Comparison of ENCODE assay signal across 26 cellular contexts in genomic region chr20:49446080-49446479, GRCh38. TPM values are rescaled to one million over a fixed set of nuclear protein-coding genes. Genes with fewer than 3 reads are reported as not detected.
A peak's percentile ranks its signal among the peaks of the same experiment; 100 is the strongest.
DNase-seq lines count a peak whose midpoint lies in the region; ATAC-seq, FAIRE-seq and TF ChIP-seq lines count a peak whose summit lies in the region.
"Had no signal": no experiment of that assay in that cellular context is flagged by ENCODE, and none has a peak within 500 bp of the region (broad histone marks: within the 10 kb centered on the region; RNA-seq: fewer than 3 reads in every experiment).

No MANE protein-coding gene starts in this region.

- H3K4me1 ChIP-seq in H1 (replicated peaks in 1 of 4; ENCODE audit: control insufficient read depth in 3 of 4, insufficient read depth in 4 of 4, low read length in 3 of 4) (peaks cover 14 to 29% (median 17%) of the 10 kb centered on the region in 4 experiments), neuronal stem cell (ENCODE audit: control insufficient read depth in 2 of 2, insufficient read depth in 1 of 2, low read depth in 1 of 2, low read length in 2 of 2) (peaks cover 17 to 21% of the 10 kb centered on the region in 2 donors), tibial nerve (peaks cover 0 to 41% (median 9%) of the 10 kb centered on the region in 4 donors), upper lobe of right lung (peaks cover 10% of the 10 kb centered on the region)
- no peaks in the 10 kb centered on the region for H3K4me1 ChIP-seq in CD4-positive, alpha-beta memory T cell (ENCODE audit: insufficient read depth, low read length)
- H3K4me1 ChIP-seq: pancreas had no signal

- H2AK5ac ChIP-seq in H1 (ENCODE audit: low read depth, low read length) (peak overlapping the region; percentile 56; the same call in 1 of the 2 replicates), neuronal stem cell (ENCODE audit: low read depth, low read length) (no peak overlapping the region)

- TF ChIP-seq CTCF in H1 (IDR thresholded peaks at IDR 0.05; ENCODE audit: control extremely low read depth in 1 of 3, insufficient read depth in 1 of 3, low read depth in 1 of 3, low read length in 3 of 3), result no peak
- TF ChIP-seq CTCF in tibial nerve (IDR thresholded peaks at IDR 0.05), result no peak
- no peak for TF ChIP-seq CTCF in upper lobe of right lung (IDR thresholded peaks at IDR 0.05)

- CTCF ChIA-PET in H1 (lab: Charles Lee; ENCODE audit: partially characterized antibody), result interaction anchor here (0.9 to 5.4 kb wide), 9 partner anchors 10 to 100 kb away, joined by 3 to 19 read pairs (median 6); partner anchors contain the start of gene KCNB1
- CTCF ChIA-PET in CD4-positive, alpha-beta memory T cell (lab: Charles Lee; ENCODE audit: partially characterized antibody), result no interaction called here

- WGBS in H1 (ENCODE audit: extremely low coverage in 1 of 2, insufficient coverage in 1 of 2, insufficient read length in 1 of 2, insufficient replicate concordance in 2 of 2, low coverage in 1 of 2, low lambda C conversion rate in 2 of 2, missing lambda C conversion rate in 1 of 2), 2 experiments, result 92% methylated on average over 3 of the region's 3 CpGs; no CpG with 5 or more reads in 1 of the 2 experiments
- no CpG with 5 or more reads among the region's 3 CpGs for WGBS in neuronal stem cell (ENCODE audit: extremely low coverage in 2 of 2, insufficient read length in 2 of 2, insufficient replicate concordance in 1 of 2), 2 donors
- WGBS in tibial nerve, 2 donors, result 87 to 94% methylated on average over 3 of the region's 3 CpGs

- H3K79me2 ChIP-seq in H1 (ENCODE audit: control insufficient read depth in 1 of 2, insufficient read depth in 2 of 2, low read length in 2 of 2), result no peaks in the 10 kb centered on the region

- H3K36me3 ChIP-seq in H1 (ENCODE audit: control insufficient read depth in 2 of 4, insufficient read depth in 4 of 4, low read length in 3 of 4) (no peaks in the 10 kb centered on the region), neuronal stem cell (replicated peaks in 1 of 2; ENCODE audit: control insufficient read depth in 2 of 2, insufficient read depth in 2 of 2, low read length in 2 of 2) (no peaks in the 10 kb centered on the region), tibial nerve (no peaks in the 10 kb centered on the region), upper lobe of right lung (no peaks in the 10 kb centered on the region)
- no peaks in the 10 kb centered on the region for H3K36me3 ChIP-seq in CD4-positive, alpha-beta memory T cell (ENCODE audit: insufficient read depth, low read length)
- H3K36me3 ChIP-seq: pancreas, SJCRH30, suprapubic skin had no signal

- H2BK12ac ChIP-seq in H1 (ENCODE audit: low read depth, low read length), result peak overlapping the region; percentile 55; the same call in 1 of the 2 replicates
- no peak overlapping the region for H2BK12ac ChIP-seq in neuronal stem cell (ENCODE audit: low read length)

- H3K27ac ChIP-seq in H1 (ENCODE audit: low read depth, low read length) (no peak overlapping the region), neuronal stem cell (replicated peaks; ENCODE audit: low read length) (no peak overlapping the region), tibial nerve (peak overlapping the region; percentile 5 to 80 (median 53)), upper lobe of right lung (no peak overlapping the region)
- no peak overlapping the region for H3K27ac ChIP-seq in CD4-positive, alpha-beta memory T cell (ENCODE audit: low read depth, low read length)
- H3K27ac ChIP-seq: pancreas, SJCRH30 had no signal

- no peaks in the 10 kb centered on the region; the same call in 1 of the 2 replicates for H3K23me2 ChIP-seq in H1 (ENCODE audit: low read depth, low read length)

- no peak for TF ChIP-seq RAD21 in H1 (IDR thresholded peaks at IDR 0.05 in 1 of 2, conservative IDR thresholded peaks at IDR 0.05 in 1 of 2; ENCODE audit: low read depth in 2 of 2, low read length in 2 of 2)

- H2BK5ac ChIP-seq in H1 (ENCODE audit: low read depth, low read length) (no peak overlapping the region), neuronal stem cell (ENCODE audit: low read length) (no peak overlapping the region)

- H3K4ac ChIP-seq in H1 (replicated peaks; ENCODE audit: insufficient read length, low read depth, low read length) (no peak overlapping the region), neuronal stem cell (ENCODE audit: low read length) (no peak overlapping the region)

- H2AFZ ChIP-seq in H1 (ENCODE audit: low read length) (no peak overlapping the region), neuronal stem cell (ENCODE audit: low read length) (no peak overlapping the region)

- H3K18ac ChIP-seq in H1 (ENCODE audit: extremely low read depth, low read length) (no peak overlapping the region), neuronal stem cell (ENCODE audit: low read length) (no peak overlapping the region)

- H4K20me1 ChIP-seq in H1 (replicated peaks in 1 of 2; ENCODE audit: control insufficient read depth in 1 of 2, insufficient read depth in 2 of 2, low read length in 2 of 2), result no peaks in the 10 kb centered on the region

- H3K14ac ChIP-seq in H1 (ENCODE audit: insufficient read length) (no peak overlapping the region), neuronal stem cell (ENCODE audit: low read length) (no peak overlapping the region)

- no peak for TF ChIP-seq EP300 in H1 (IDR thresholded peaks at IDR 0.05; ENCODE audit: borderline replicate concordance in 1 of 2, low read depth in 2 of 2, low read length in 2 of 2)
- TF ChIP-seq EP300 in tibial nerve (IDR thresholded peaks at IDR 0.05), result no peak

- H2BK120ac ChIP-seq in H1 (replicated peaks; ENCODE audit: low read depth, low read length), result no peak overlapping the region
- H2BK120ac ChIP-seq in neuronal stem cell (ENCODE audit: low read depth, low read length), result no peak overlapping the region

- no peak for DNase-seq in activated naive CD8-positive, alpha-beta T cell treated with anti-CD3 and anti-CD28 coated beads, Interleukin-2, amount 50 U/mL, for 24 hours
- no peak for DNase-seq in activated naive CD8-positive, alpha-beta T cell treated with anti-CD3 and anti-CD28 coated beads for 36 hours
- DNase-seq in H1 (ENCODE audit: low read depth in 1 of 2, low spot score in 2 of 2) (no peak), neuronal stem cell (ENCODE audit: low spot score) (no peak), tibial nerve (ENCODE audit: low spot score in 2 of 2) (no peak), upper lobe of right lung (no peak)
- DNase-seq in CD4-positive, alpha-beta memory T cell, result no peak
- DNase-seq: 8988T; activated CD4-positive, alpha-beta T cell treated with anti-CD3 and anti-CD28 coated beads for 36 hours; activated CD8-positive, alpha-beta memory T cell treated with anti-CD3 and anti-CD28 coated beads for 24 hours; activated naive CD4-positive, alpha-beta T cell; activated T-cell treated with anti-CD3 and anti-CD28 coated beads, Interleukin-2, amount 50 U/mL, for 4 hours; AML-193; amniotic stem cell; central memory CD4-positive, alpha-beta T cell; effector memory CD4-positive, alpha-beta T cell; GF-D8; naive thymus-derived CD8-positive, alpha-beta T cell; NCI-H1092 treated with DMSO at 0.1 percent for 48 hours; NCI-H2029 treated with DMSO at 0.1 percent for 48 hours; T-cell had no signal

- TF ChIP-seq POLR2A in H1 (IDR thresholded peaks at IDR 0.05; ENCODE audit: control extremely low read depth in 1 of 2, low read depth in 2 of 2, low read length in 2 of 2) (no peak), tibial nerve (IDR thresholded peaks at IDR 0.05) (no peak)

- H3K4me3 ChIP-seq in H1 (ENCODE audit: extremely low read depth in 1 of 4, insufficient read depth in 2 of 4, low read depth in 3 of 4, low read length in 4 of 4) (no peak overlapping the region), neuronal stem cell (ENCODE audit: low read length in 2 of 2) (no peak overlapping the region), tibial nerve (no peak overlapping the region), upper lobe of right lung (no peak overlapping the region)
- no peak overlapping the region for H3K4me3 ChIP-seq in CD4-positive, alpha-beta memory T cell (ENCODE audit: low read length in 2 of 2)
- H3K4me3 ChIP-seq: pancreas, SJCRH30, suprapubic skin had no signal

- H3K79me1 ChIP-seq in H1 (ENCODE audit: low read depth, low read length), result no peaks in the 10 kb centered on the region
- H3K79me1 ChIP-seq in neuronal stem cell (ENCODE audit: low read depth, low read length), result no peaks in the 10 kb centered on the region

- H2BK20ac ChIP-seq in H1 (ENCODE audit: low read length), result no peak overlapping the region

- H4K91ac ChIP-seq in H1 (replicated peaks; ENCODE audit: insufficient read length, low read length), result no peak overlapping the region
- H4K91ac ChIP-seq in neuronal stem cell (ENCODE audit: low read depth, low read length, poor library complexity), result no peak overlapping the region

- FAIRE-seq in H1 (lab: Jason Lieb, UNC), result no peak
- FAIRE-seq: pancreas had no signal

- no peak overlapping the region for H4K5ac ChIP-seq in H1 (ENCODE audit: insufficient read length, low read depth, low read length)

- H3K9me3 Mint-ChIP-seq in activated naive CD8-positive, alpha-beta T cell treated with anti-CD3 and anti-CD28 coated beads, Interleukin-2, amount 50 U/mL, for 24 hours, result no peaks in the 10 kb centered on the region
- H3K9me3 Mint-ChIP-seq in activated naive CD8-positive, alpha-beta T cell treated with anti-CD3 and anti-CD28 coated beads for 36 hours, result no peaks in the 10 kb centered on the region
- H3K9me3 Mint-ChIP-seq in CD4-positive, alpha-beta memory T cell, result no peaks in the 10 kb centered on the region
- H3K9me3 Mint-ChIP-seq: activated T-cell treated with anti-CD3 and anti-CD28 coated beads, Interleukin-2, amount 50 U/mL, for 4 hours; naive thymus-derived CD8-positive, alpha-beta T cell; T-cell had no signal

- H4K8ac ChIP-seq in H1 (ENCODE audit: extremely low read depth, insufficient read depth, low read length) (no peak overlapping the region), neuronal stem cell (ENCODE audit: low read depth, low read length) (no peak overlapping the region)

- H3K9ac ChIP-seq in H1 (replicated peaks in 1 of 4; ENCODE audit: extremely low read depth in 1 of 4, low read depth in 3 of 4, low read length in 3 of 4) (no peak overlapping the region; a peak in 1 of 7 replicates), neuronal stem cell (ENCODE audit: low read depth, low read length, poor library complexity) (peak overlapping the region; percentile 16)

- H3K23ac ChIP-seq in H1 (ENCODE audit: insufficient read length), result no peak overlapping the region
- no peak overlapping the region for H3K23ac ChIP-seq in neuronal stem cell (ENCODE audit: low read depth, low read length, poor library complexity)

- no peaks in the 10 kb centered on the region for H3K36me3 Mint-ChIP-seq in activated naive CD8-positive, alpha-beta T cell treated with anti-CD3 and anti-CD28 coated beads, Interleukin-2, amount 50 U/mL, for 24 hours (ENCODE audit: low read depth)
- H3K36me3 Mint-ChIP-seq in activated naive CD8-positive, alpha-beta T cell treated with anti-CD3 and anti-CD28 coated beads for 36 hours, result no peaks in the 10 kb centered on the region
- no peaks in the 10 kb centered on the region for H3K36me3 Mint-ChIP-seq in CD4-positive, alpha-beta memory T cell
- H3K36me3 Mint-ChIP-seq: naive thymus-derived CD8-positive, alpha-beta T cell; T-cell had no signal

- POLR2A ChIA-PET in H1 (lab: Charles Lee; ENCODE audit: partially characterized antibody), result interaction anchor here (0.8 to 1.0 kb wide), 2 partner anchors 13 to 96 kb away, joined by 3 read pairs; no protein-coding TSS in a partner anchor
- POLR2A ChIA-PET in CD4-positive, alpha-beta memory T cell (lab: Charles Lee; ENCODE audit: partially characterized antibody), result no interaction called here

- H3K9me3 ChIP-seq in H1 (ENCODE audit: insufficient read depth in 2 of 2, low read depth in 1 of 2, low read length in 1 of 2) (no peaks in the 10 kb centered on the region), neuronal stem cell (replicated peaks in 1 of 2; ENCODE audit: control insufficient read depth in 2 of 2, insufficient read depth in 1 of 2, low read depth in 1 of 2, low read length in 2 of 2) (no peaks in the 10 kb centered on the region), tibial nerve (no peaks in the 10 kb centered on the region), upper lobe of right lung (no peaks in the 10 kb centered on the region)
- no peaks in the 10 kb centered on the region for H3K9me3 ChIP-seq in CD4-positive, alpha-beta memory T cell (ENCODE audit: control insufficient read depth in 1 of 2, low read length in 2 of 2)
- H3K9me3 ChIP-seq: pancreas, SJCRH30, suprapubic skin had no signal

- H3K56ac ChIP-seq in H1 (replicated peaks; ENCODE audit: insufficient read length, low read depth, low read length), result no peak overlapping the region

- H3K4me2 ChIP-seq in H1 (ENCODE audit: insufficient read depth in 1 of 2, low read depth in 2 of 2, low read length in 2 of 2), result no peak overlapping the region
- no peak overlapping the region for H3K4me2 ChIP-seq in neuronal stem cell (ENCODE audit: insufficient read depth, low read length, poor library complexity, severe bottlenecking)

- no peaks in the 10 kb centered on the region for H3K4me1 Mint-ChIP-seq in activated naive CD8-positive, alpha-beta T cell treated with anti-CD3 and anti-CD28 coated beads, Interleukin-2, amount 50 U/mL, for 24 hours
- no peaks in the 10 kb centered on the region for H3K4me1 Mint-ChIP-seq in activated naive CD8-positive, alpha-beta T cell treated with anti-CD3 and anti-CD28 coated beads for 36 hours
- H3K4me1 Mint-ChIP-seq in CD4-positive, alpha-beta memory T cell, result no peaks in the 10 kb centered on the region
- H3K4me1 Mint-ChIP-seq: activated CD4-positive, alpha-beta T cell treated with anti-CD3 and anti-CD28 coated beads for 36 hours; T-cell had no signal

- intact Hi-C loops in CD4-positive, alpha-beta memory T cell (cut with micrococcal nuclease), result no loop called here
- intact Hi-C loops in upper lobe of right lung (cut with DNase I), result no loop called here

- H3K27me3 ChIP-seq in H1 (replicated peaks in 1 of 4; ENCODE audit: control insufficient read depth in 3 of 4, extremely low read depth in 1 of 4, insufficient read depth in 3 of 4, low read length in 3 of 4), result no peaks in the 10 kb centered on the region; a peak in 1 of 7 replicates
- H3K27me3 ChIP-seq in neuronal stem cell (ENCODE audit: control insufficient read depth in 3 of 3, insufficient read depth in 3 of 3, low read depth in 1 of 3, low read length in 3 of 3), result no peaks in the 10 kb centered on the region
- H3K27me3 ChIP-seq in tibial nerve, result no peaks in the 10 kb centered on the region
- H3K27me3 ChIP-seq in CD4-positive, alpha-beta memory T cell (ENCODE audit: insufficient read depth, low read length), result no peaks in the 10 kb centered on the region
- peaks cover 9% of the 10 kb centered on the region for H3K27me3 ChIP-seq in upper lobe of right lung
- H3K27me3 ChIP-seq: pancreas, SJCRH30 had no signal

- peak overlapping the region; percentile 46; the same call in 1 of the 2 replicates for H2BK15ac ChIP-seq in H1 (ENCODE audit: low read length)
- H2BK15ac ChIP-seq in neuronal stem cell (ENCODE audit: low read length), result no peak overlapping the region

- H3K27ac Mint-ChIP-seq in activated naive CD8-positive, alpha-beta T cell treated with anti-CD3 and anti-CD28 coated beads, Interleukin-2, amount 50 U/mL, for 24 hours, result no peak overlapping the region
- no peak overlapping the region for H3K27ac Mint-ChIP-seq in activated naive CD8-positive, alpha-beta T cell treated with anti-CD3 and anti-CD28 coated beads for 36 hours
- H3K27ac Mint-ChIP-seq in CD4-positive, alpha-beta memory T cell, result no peak overlapping the region
- H3K27ac Mint-ChIP-seq: activated CD4-positive, alpha-beta T cell treated with anti-CD3 and anti-CD28 coated beads for 36 hours; naive thymus-derived CD8-positive, alpha-beta T cell; T-cell had no signal

- peaks cover 13% of the 10 kb centered on the region for H3K27me3 Mint-ChIP-seq in activated naive CD8-positive, alpha-beta T cell treated with anti-CD3 and anti-CD28 coated beads, Interleukin-2, amount 50 U/mL, for 24 hours
- peaks cover 17% of the 10 kb centered on the region for H3K27me3 Mint-ChIP-seq in activated naive CD8-positive, alpha-beta T cell treated with anti-CD3 and anti-CD28 coated beads for 36 hours
- peaks cover 25 to 30% of the 10 kb centered on the region in 2 donors for H3K27me3 Mint-ChIP-seq in CD4-positive, alpha-beta memory T cell

- H3K4me3 Mint-ChIP-seq in activated naive CD8-positive, alpha-beta T cell treated with anti-CD3 and anti-CD28 coated beads, Interleukin-2, amount 50 U/mL, for 24 hours, result no peak overlapping the region
- no peak overlapping the region for H3K4me3 Mint-ChIP-seq in activated naive CD8-positive, alpha-beta T cell treated with anti-CD3 and anti-CD28 coated beads for 36 hours
- no peak overlapping the region for H3K4me3 Mint-ChIP-seq in CD4-positive, alpha-beta memory T cell
- H3K4me3 Mint-ChIP-seq: activated CD4-positive, alpha-beta T cell treated with anti-CD3 and anti-CD28 coated beads for 36 hours; activated T-cell treated with anti-CD3 and anti-CD28 coated beads, Interleukin-2, amount 50 U/mL, for 4 hours; naive thymus-derived CD8-positive, alpha-beta T cell; T-cell had no signal

- peak; percentile 24 for ATAC-seq in activated naive CD8-positive, alpha-beta T cell treated with anti-CD3 and anti-CD28 coated beads, Interleukin-2, amount 50 U/mL, for 24 hours
- ATAC-seq in upper lobe of right lung (no peak), GM21619 (IDR thresholded peaks at IDR 0.05; ENCODE audit: unreplicated experiment) (no peak)
- ATAC-seq: activated CD4-positive, alpha-beta T cell treated with anti-CD3 and anti-CD28 coated beads for 36 hours; activated T-cell treated with anti-CD3 and anti-CD28 coated beads, Interleukin-2, amount 50 U/mL, for 4 hours; naive thymus-derived CD8-positive, alpha-beta T cell; T-cell had no signal

RNA-seq across cellular contexts. Expression of gene KCNB1, which starts 36.4 kb away (rescaled TPM):
- not detected for total RNA-seq in activated naive CD8-positive, alpha-beta T cell treated with anti-CD3 and anti-CD28 coated beads for 36 hours
- 0.58 and 0.59 TPM in 2 replicates for total RNA-seq in H1 (2021; fragmentation: NEBNext Ultra II Directional; extraction: Animal tissue kit (Norgen Biotek cat#: 25700))
- polyA plus RNA-seq in H1 (2011; rRNA removed), result 0.47 and 0.67 TPM in 2 replicates
- polyA plus RNA-seq in H1 (2011; cell fraction: cytosol; rRNA removed), result 0.56 TPM
- 1.0 TPM for polyA plus RNA-seq in H1 (2011; cell fraction: nucleus; rRNA removed)
- polyA plus RNA-seq in H1 (2012, experiment 1 of 2), result 0.54 to 4.4 TPM (median 0.65 TPM) in 4 replicates
- 0.12 TPM for polyA plus RNA-seq in H1 (2012, experiment 2 of 2)
- polyA plus RNA-seq in H1 (2013, experiment 1 of 2), result 0.28 TPM
- polyA plus RNA-seq in H1 (2013, experiment 2 of 2), result 0.35 TPM
- polyA minus RNA-seq in H1 (2011; rRNA and poly(A)+ RNA removed), result 1.7 and 6.4 TPM in 2 replicates
- 1.4 TPM for polyA minus RNA-seq in H1 (2011; cell fraction: cytosol; rRNA and poly(A)+ RNA removed)
- 1.7 TPM for polyA minus RNA-seq in H1 (2011; cell fraction: nucleus; rRNA and poly(A)+ RNA removed)
- 0.52 TPM for polyA plus RNA-seq in neuronal stem cell (2013, experiment 1 of 2)
- polyA plus RNA-seq in neuronal stem cell (2013, experiment 2 of 2), result 0.51 TPM
- total RNA-seq in tibial nerve (10 to 100 TPM in 1 of 4 donors, 1 to 10 TPM in 3; 3.9 to 11.7 (median 6.7) TPM), upper lobe of right lung (0.41 TPM)
- total RNA-seq in CD4-positive, alpha-beta memory T cell, result not detected
- under 1 TPM in 1 of 2 donors, not detected in 1; 0.09 TPM for polyA plus RNA-seq in CD4-positive, alpha-beta memory T cell
- total RNA-seq: activated CD4-positive, alpha-beta T cell treated with anti-CD3 and anti-CD28 coated beads for 36 hours; kidney epithelial cell had no signal
- polyA plus RNA-seq: naive thymus-derived CD8-positive, alpha-beta T cell had no signal

Comparison
In these comparisons a context has a peak if more than half of its experiments do, and no peak if none do; other contexts are left out.
1. H3K27ac ChIP-seq: peak in tibial nerve (4 of 4); none in H1 (single experiment), neuronal stem cell (single experiment), CD4-positive, alpha-beta memory T cell (single experiment) and upper lobe of right lung (single experiment).